In genomic region chr17:1108810-1109605, GRCh38 we compare ENCODE assay signal across 1 cellular context.
TF ChIP-seq lines count a peak whose summit lies in the region.

No MANE protein-coding gene starts in this region.

TF ChIP-seq in HepG2, 621 proteins besides CTCF, POLR2A, EP300 and RAD21 (continued from another document and continues in another):
- TF ChIP-seq GMEB2 (CRISPR knock-in tag; IDR thresholded peaks at IDR 0.05; ENCODE audit: low read depth): no peak
- no peak for TF ChIP-seq ZNF256 (CRISPR knock-in tag; conservative IDR thresholded peaks at IDR 0.05)
- TF ChIP-seq HNRNPH1 (optimal IDR thresholded peaks at IDR 0.05; ENCODE audit: low read depth, low read length): no peak
- TF ChIP-seq MAFF (IDR thresholded peaks at IDR 0.05; ENCODE audit: low read depth, low read length): no peak
- TF ChIP-seq ZBTB14 (CRISPR knock-in tag; IDR thresholded peaks at IDR 0.05): no peak; the same call in 1 of the 2 replicates
- no peak for TF ChIP-seq ZNF784 (CRISPR knock-in tag; IDR thresholded peaks at IDR 0.05; ENCODE audit: borderline replicate concordance)
- no peak for TF ChIP-seq ZNF354B (CRISPR knock-in tag; IDR thresholded peaks at IDR 0.05)
- TF ChIP-seq, protein P1, sequence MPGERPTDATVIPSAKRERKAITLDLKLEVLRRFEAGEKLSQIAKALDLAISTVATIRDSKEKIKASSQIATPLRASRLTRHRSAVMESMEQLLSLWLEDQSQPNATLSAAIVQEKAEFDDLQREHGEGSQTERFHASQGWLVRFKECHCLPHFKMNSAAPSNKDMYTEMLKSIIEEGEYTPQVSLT (CRISPR knock-in tag; IDR thresholded peaks at IDR 0.05; ENCODE audit: borderline replicate concordance, low read depth): no peak; the same call in 1 of the 2 replicates
- no peak; the same call in 1 of the 2 replicates for TF ChIP-seq SALL2 (CRISPR knock-in tag; IDR thresholded peaks at IDR 0.05)
- no peak for TF ChIP-seq ZNF326 (CRISPR knock-in tag; IDR thresholded peaks at IDR 0.05; ENCODE audit: borderline replicate concordance)
- TF ChIP-seq ZNF644 (CRISPR knock-in tag; IDR thresholded peaks at IDR 0.05; ENCODE audit: low read depth): no peak
- TF ChIP-seq MLX (CRISPR knock-in tag; IDR thresholded peaks at IDR 0.05): no peak
- no peak for TF ChIP-seq HOXA7 (CRISPR knock-in tag; IDR thresholded peaks at IDR 0.05)
- no peak for TF ChIP-seq ZNF143 (CRISPR knock-in tag; IDR thresholded peaks at IDR 0.05)
- no peak for TF ChIP-seq ZNF879 (CRISPR knock-in tag; IDR thresholded peaks at IDR 0.05)
- TF ChIP-seq NR0B2 (CRISPR knock-in tag; IDR thresholded peaks at IDR 0.05): no peak
- TF ChIP-seq PRMT3 (CRISPR knock-in tag; IDR thresholded peaks at IDR 0.05; ENCODE audit: borderline replicate concordance, low read depth): no peak
- TF ChIP-seq SIX1 (CRISPR knock-in tag; IDR thresholded peaks at IDR 0.05; ENCODE audit: borderline replicate concordance): no peak
- no peak for TF ChIP-seq IRF2 (CRISPR knock-in tag; IDR thresholded peaks at IDR 0.05)
- peak; percentile 85 for TF ChIP-seq SRSF4 (IDR thresholded peaks at IDR 0.05; ENCODE audit: low read depth, low read length, poor library complexity, severe bottlenecking)
- TF ChIP-seq, protein P2, sequence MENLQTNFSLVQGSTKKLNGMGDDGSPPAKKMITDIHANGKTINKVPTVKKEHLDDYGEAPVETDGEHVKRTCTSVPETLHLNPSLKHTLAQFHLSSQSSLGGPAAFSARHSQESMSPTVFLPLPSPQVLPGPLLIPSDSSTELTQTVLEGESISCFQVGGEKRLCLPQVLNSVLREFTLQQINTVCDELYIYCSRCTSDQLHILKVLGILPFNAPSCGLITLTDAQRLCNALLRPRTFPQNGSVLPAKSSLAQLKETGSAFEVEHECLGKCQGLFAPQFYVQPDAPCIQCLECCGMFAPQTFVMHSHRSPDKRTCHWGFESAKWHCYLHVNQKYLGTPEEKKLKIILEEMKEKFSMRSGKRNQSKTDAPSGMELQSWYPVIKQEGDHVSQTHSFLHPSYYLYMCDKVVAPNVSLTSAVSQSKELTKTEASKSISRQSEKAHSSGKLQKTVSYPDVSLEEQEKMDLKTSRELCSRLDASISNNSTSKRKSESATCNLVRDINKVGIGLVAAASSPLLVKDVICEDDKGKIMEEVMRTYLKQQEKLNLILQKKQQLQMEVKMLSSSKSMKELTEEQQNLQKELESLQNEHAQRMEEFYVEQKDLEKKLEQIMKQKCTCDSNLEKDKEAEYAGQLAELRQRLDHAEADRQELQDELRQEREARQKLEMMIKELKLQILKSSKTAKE (CRISPR knock-in tag; IDR thresholded peaks at IDR 0.05; ENCODE audit: borderline replicate concordance): no peak
- TF ChIP-seq ZNF225 (CRISPR knock-in tag; IDR thresholded peaks at IDR 0.05): no peak
- TF ChIP-seq, protein P3, sequence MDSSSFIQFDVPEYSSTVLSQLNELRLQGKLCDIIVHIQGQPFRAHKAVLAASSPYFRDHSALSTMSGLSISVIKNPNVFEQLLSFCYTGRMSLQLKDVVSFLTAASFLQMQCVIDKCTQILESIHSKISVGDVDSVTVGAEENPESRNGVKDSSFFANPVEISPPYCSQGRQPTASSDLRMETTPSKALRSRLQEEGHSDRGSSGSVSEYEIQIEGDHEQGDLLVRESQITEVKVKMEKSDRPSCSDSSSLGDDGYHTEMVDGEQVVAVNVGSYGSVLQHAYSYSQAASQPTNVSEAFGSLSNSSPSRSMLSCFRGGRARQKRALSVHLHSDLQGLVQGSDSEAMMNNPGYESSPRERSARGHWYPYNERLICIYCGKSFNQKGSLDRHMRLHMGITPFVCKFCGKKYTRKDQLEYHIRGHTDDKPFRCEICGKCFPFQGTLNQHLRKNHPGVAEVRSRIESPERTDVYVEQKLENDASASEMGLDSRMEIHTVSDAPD (CRISPR knock-in tag; IDR thresholded peaks at IDR 0.05): no peak
- TF ChIP-seq ZNF577 (CRISPR knock-in tag; IDR thresholded peaks at IDR 0.05; ENCODE audit: borderline replicate concordance, low read depth): no peak
- no peak for TF ChIP-seq ZNF660 (CRISPR knock-in tag; IDR thresholded peaks at IDR 0.05; ENCODE audit: borderline replicate concordance, low read depth)
- TF ChIP-seq ZNF138 (CRISPR knock-in tag; IDR thresholded peaks at IDR 0.05; ENCODE audit: low read depth): no peak
- TF ChIP-seq FLYWCH1 (CRISPR knock-in tag; IDR thresholded peaks at IDR 0.05): no peak
- no peak for TF ChIP-seq TRIM24 (CRISPR knock-in tag; IDR thresholded peaks at IDR 0.05)
- TF ChIP-seq CSRNP2 (CRISPR knock-in tag; conservative IDR thresholded peaks at IDR 0.05; ENCODE audit: low read depth): no peak
- TF ChIP-seq, protein P4, sequence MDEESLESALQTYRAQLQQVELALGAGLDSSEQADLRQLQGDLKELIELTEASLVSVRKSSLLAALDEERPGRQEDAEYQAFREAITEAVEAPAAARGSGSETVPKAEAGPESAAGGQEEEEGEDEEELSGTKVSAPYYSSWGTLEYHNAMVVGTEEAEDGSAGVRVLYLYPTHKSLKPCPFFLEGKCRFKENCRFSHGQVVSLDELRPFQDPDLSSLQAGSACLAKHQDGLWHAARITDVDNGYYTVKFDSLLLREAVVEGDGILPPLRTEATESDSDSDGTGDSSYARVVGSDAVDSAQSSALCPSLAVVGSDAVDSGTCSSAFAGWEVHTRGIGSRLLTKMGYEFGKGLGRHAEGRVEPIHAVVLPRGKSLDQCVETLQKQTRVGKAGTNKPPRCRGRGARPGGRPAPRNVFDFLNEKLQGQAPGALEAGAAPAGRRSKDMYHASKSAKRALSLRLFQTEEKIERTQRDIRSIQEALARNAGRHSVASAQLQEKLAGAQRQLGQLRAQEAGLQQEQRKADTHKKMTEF (CRISPR knock-in tag; IDR thresholded peaks at IDR 0.05): 0 out of 2 replicates have a peak, but pooled peaks have one; percentile 11
- TF ChIP-seq TFDP1 (CRISPR knock-in tag; IDR thresholded peaks at IDR 0.05; ENCODE audit: borderline replicate concordance): no peak
- no peak for TF ChIP-seq KDM6A (CRISPR knock-in tag; IDR thresholded peaks at IDR 0.05; ENCODE audit: low read depth)
- no peak for TF ChIP-seq ZNF10 (CRISPR knock-in tag; IDR thresholded peaks at IDR 0.05; ENCODE audit: borderline replicate concordance, low read depth)
- TF ChIP-seq ARID3A (IDR thresholded peaks at IDR 0.05; ENCODE audit: low read depth, low read length): no peak
- no peak for TF ChIP-seq ZBTB44 (CRISPR knock-in tag; IDR thresholded peaks at IDR 0.05)
- no peak for TF ChIP-seq MEF2D (CRISPR knock-in tag; IDR thresholded peaks at IDR 0.05)
- TF ChIP-seq ZNF776 (CRISPR knock-in tag; IDR thresholded peaks at IDR 0.05): peak; percentile 29; the same call in 1 of the 2 replicates
- no peak for TF ChIP-seq ZNF207 (IDR thresholded peaks at IDR 0.05; ENCODE audit: borderline replicate concordance)
- TF ChIP-seq, protein P5, sequence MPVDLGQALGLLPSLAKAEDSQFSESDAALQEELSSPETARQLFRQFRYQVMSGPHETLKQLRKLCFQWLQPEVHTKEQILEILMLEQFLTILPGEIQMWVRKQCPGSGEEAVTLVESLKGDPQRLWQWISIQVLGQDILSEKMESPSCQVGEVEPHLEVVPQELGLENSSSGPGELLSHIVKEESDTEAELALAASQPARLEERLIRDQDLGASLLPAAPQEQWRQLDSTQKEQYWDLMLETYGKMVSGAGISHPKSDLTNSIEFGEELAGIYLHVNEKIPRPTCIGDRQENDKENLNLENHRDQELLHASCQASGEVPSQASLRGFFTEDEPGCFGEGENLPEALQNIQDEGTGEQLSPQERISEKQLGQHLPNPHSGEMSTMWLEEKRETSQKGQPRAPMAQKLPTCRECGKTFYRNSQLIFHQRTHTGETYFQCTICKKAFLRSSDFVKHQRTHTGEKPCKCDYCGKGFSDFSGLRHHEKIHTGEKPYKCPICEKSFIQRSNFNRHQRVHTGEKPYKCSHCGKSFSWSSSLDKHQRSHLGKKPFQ (CRISPR knock-in tag; IDR thresholded peaks at IDR 0.05; ENCODE audit: insufficient replicate concordance): peak; percentile 41
- no peak for TF ChIP-seq ZNF841 (CRISPR knock-in tag; IDR thresholded peaks at IDR 0.05; ENCODE audit: borderline replicate concordance)
